In the genomic region with DNA sequence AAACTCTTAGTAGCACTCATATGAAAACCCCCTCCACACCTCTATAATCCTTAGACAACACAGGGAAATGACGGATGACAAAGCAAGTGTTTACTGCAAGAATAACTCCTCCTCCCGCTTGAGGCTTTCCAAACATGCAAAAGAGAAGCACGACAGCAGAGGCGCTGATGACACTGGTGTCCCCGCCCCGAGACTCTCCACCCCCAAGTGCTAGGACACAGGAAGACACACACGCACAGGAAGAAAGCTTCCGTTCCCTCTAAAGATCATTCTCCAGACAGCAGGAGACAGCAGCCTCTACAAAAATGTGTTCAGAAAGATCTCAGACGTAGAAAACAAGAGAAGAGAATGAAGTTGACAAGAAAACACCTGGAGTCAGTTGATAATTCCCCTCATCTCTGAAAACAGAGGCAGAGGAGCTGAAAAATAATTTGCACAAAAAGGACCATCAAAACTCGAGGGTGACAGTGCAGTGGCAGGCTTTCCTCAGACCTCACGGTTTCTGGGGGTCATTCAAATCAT, we compare ENCODE assay signal across 8 cellular contexts.
DNase-seq lines count a peak whose midpoint lies in the region; ATAC-seq lines count a peak whose summit lies in the region.

No MANE protein-coding gene starts in this region.

- H3K9me3 Mint-ChIP-seq in activated naive CD4-positive, alpha-beta T cell treated with anti-CD3 and anti-CD28 coated beads, Interleukin-2, amount 50 U/mL, for 72 hours: no peaks in the 10 kb centered on the region

- H3K36me3 Mint-ChIP-seq in activated naive CD4-positive, alpha-beta T cell treated with anti-CD3 and anti-CD28 coated beads, Interleukin-2, amount 50 U/mL, for 72 hours: no peaks in the 10 kb centered on the region

- ATAC-seq in HG02981 (IDR thresholded peaks at IDR 0.05; ENCODE audit: unreplicated experiment) (peak; percentile 47), left colon (peak; percentile 87)
- peak; percentile 61 to 77 for ATAC-seq in activated naive CD4-positive, alpha-beta T cell treated with anti-CD3 and anti-CD28 coated beads, Interleukin-2, amount 50 U/mL, for 72 hours

- peak overlapping the region; percentile 86 to 96 for H3K27ac Mint-ChIP-seq in activated naive CD4-positive, alpha-beta T cell treated with anti-CD3 and anti-CD28 coated beads, Interleukin-2, amount 50 U/mL, for 72 hours

- intact Hi-C loops in left colon (cut with DNase I, micrococcal nuclease): no loop called here

- peak; percentile 88 for DNase-seq in CMK (ENCODE audit: low read depth)
- peak; percentile 87 for DNase-seq in SIG-M5 treated with dmso at 0.1 percent for 504 hours (lab: John Stamatoyannopoulos, UW; ENCODE audit: unreplicated experiment)
- DNase-seq in activated naive CD4-positive, alpha-beta T cell treated with anti-CD3 and anti-CD28 coated beads, Interleukin-2, amount 50 U/mL, for 72 hours (ENCODE audit: low spot score in 2 of 2): peak in 1 of 2 donors; percentile 42
- DNase-seq in left colon: peak; percentile 61 to 62
- DNase-seq in stimulated activated CD4-positive, alpha-beta T cell treated with anti-CD3 and anti-CD28 coated beads, TNF-alpha, amount 100 ng/mL, for 48 hours (ENCODE audit: low read depth in 3 of 3): peak; percentile 34 to 43 (median 42)
- no peak for DNase-seq in NCI-H128 (lab: John Stamatoyannopoulos, UW; ENCODE audit: unreplicated experiment)
- DNase-seq in kidney tubule cell (ENCODE audit: low spot score): no peak

Comparison
In these comparisons a context has a peak if more than half of its experiments do, and no peak if none do; other contexts are left out.
1. DNase-seq: peak in CMK (single experiment), SIG-M5 treated with dmso at 0.1 percent for 504 hours (single experiment), left colon (2 of 2) and stimulated activated CD4-positive, alpha-beta T cell treated with anti-CD3 and anti-CD28 coated beads, TNF-alpha, amount 100 ng/mL, for 48 hours (3 of 3); none in NCI-H128 (single experiment) and kidney tubule cell (single experiment).
2. Peak in every context shown above with its lines, with median percentiles within 50 percentile points of each other: ATAC-seq.